ENCODE assay signal across 18 cellular contexts in the genomic region with DNA sequence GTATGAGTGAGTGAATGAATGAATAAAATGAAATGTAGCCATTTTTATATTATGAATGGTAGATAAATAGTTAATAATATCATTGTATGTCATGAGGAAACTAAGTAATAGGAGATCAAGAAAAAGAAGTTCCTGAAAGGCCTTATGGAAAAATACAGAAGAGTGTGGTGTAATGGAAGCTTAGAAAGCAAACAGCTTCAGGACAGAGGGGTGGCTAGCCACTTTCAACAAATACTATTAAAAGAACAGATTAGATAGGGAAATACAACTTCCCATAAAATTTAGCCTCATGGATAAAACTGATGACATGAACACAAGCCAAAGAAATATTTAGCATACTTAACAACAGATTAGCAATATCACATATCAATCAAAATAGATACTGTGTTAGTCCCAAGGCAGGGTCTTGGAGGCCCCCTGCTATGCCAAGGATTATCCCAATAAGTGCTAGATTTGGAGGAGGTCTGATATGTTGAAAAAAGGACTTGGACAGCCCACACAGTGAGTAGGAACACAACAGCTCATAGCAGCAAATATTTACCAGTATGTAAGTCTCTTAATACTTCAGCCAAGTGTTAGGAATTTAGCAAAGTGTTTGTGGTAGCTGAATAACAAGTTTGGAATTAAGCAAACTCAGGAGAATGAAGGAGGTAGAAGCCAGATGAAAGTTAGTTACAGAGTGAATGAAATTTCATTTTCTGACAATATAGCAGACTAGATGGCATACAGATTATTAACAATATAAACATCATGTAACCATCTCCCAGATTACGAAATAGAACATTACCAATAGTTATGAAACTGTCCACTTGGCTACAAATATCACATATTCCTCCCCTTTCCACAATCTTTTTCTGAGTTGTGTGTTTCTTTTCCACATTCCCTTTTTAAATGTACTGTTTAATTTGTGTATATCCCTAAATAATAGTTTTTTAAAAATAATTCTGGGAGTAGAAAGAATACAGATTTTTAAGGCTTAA.
A peak's percentile ranks its signal among the peaks of the same experiment; 100 is the strongest.
DNase-seq lines count a peak whose midpoint lies in the region; ATAC-seq and TF ChIP-seq lines count a peak whose summit lies in the region.
"Had no signal": no experiment of that assay in that cellular context is flagged by ENCODE, and none has a peak within 500 bp of the region (broad histone marks: within the 10 kb centered on the region; RNA-seq: fewer than 3 reads in every experiment).

No MANE protein-coding gene starts in this region.

- H3K9me3 ChIP-seq in PC-3 (ENCODE audit: low read length) (no peaks in the 10 kb centered on the region), fibroblast of lung (ENCODE audit: control insufficient read depth, insufficient read depth, low read depth, low read length) (no peaks in the 10 kb centered on the region), testis (no peaks in the 10 kb centered on the region)
- H3K9me3 ChIP-seq: sigmoid colon had no signal

- H3K4me2 ChIP-seq in PC-3 (ENCODE audit: low read length) (no peak overlapping the region), fibroblast of lung (ENCODE audit: extremely low read depth, insufficient read depth, low read length) (no peak overlapping the region)

- H3K9me3 Mint-ChIP-seq in osteocyte (ENCODE audit: unreplicated experiment): no peaks in the 10 kb centered on the region

- H3K79me2 ChIP-seq in PC-3 (ENCODE audit: low read length): no peaks in the 10 kb centered on the region
- no peaks in the 10 kb centered on the region for H3K79me2 ChIP-seq in fibroblast of lung (ENCODE audit: control insufficient read depth, insufficient read depth, low read length)

- no peak overlapping the region for H3K4me3 Mint-ChIP-seq in osteocyte (ENCODE audit: unreplicated experiment)
- H3K4me3 Mint-ChIP-seq: activated CD4-positive, alpha-beta T cell treated with anti-CD3 and anti-CD28 coated beads for 36 hours; CD4-positive, CD25-positive, alpha-beta regulatory T cell; H9; naive thymus-derived CD8-positive, alpha-beta T cell had no signal

- H3K27me3 Mint-ChIP-seq in osteocyte (ENCODE audit: unreplicated experiment): no peaks in the 10 kb centered on the region
- H3K27me3 Mint-ChIP-seq: activated CD4-positive, alpha-beta T cell treated with anti-CD3 and anti-CD28 coated beads for 36 hours; CD4-positive, CD25-positive, alpha-beta regulatory T cell; naive thymus-derived CD8-positive, alpha-beta T cell had no signal

- POLR2A ChIA-PET in PC-3 (lab: Charles Lee; ENCODE audit: unreplicated experiment): no interaction called here

- H3K4me1 ChIP-seq in PC-3 (ENCODE audit: insufficient read depth, low read length): peaks cover 6% of the 10 kb centered on the region; the same call in 1 of the 2 replicates
- H3K4me1 ChIP-seq in fibroblast of lung (ENCODE audit: control insufficient read depth, extremely low read depth, insufficient read depth, low read length): no peaks in the 10 kb centered on the region
- no peaks in the 10 kb centered on the region for H3K4me1 ChIP-seq in testis
- H3K4me1 ChIP-seq: sigmoid colon had no signal

- H3K36me3 Mint-ChIP-seq in osteocyte (ENCODE audit: unreplicated experiment): peaks cover under 1% of the 10 kb centered on the region
- H3K36me3 Mint-ChIP-seq: CD4-positive, CD25-positive, alpha-beta regulatory T cell; naive thymus-derived CD8-positive, alpha-beta T cell had no signal

- no peaks in the 10 kb centered on the region for H3F3A ChIP-seq in PC-3 (ENCODE audit: low read length, unreplicated experiment)

- TF ChIP-seq CTCF in PC-3 (conservative IDR thresholded peaks at IDR 0.05; ENCODE audit: low read depth, low read length) (no peak), fibroblast of lung (conservative IDR thresholded peaks at IDR 0.05 in 1 of 2, IDR thresholded peaks at IDR 0.05 in 1 of 2; ENCODE audit: low read depth in 1 of 2, low read length in 2 of 2) (no peak), osteocyte (IDR thresholded peaks at IDR 0.05) (no peak), testis (IDR thresholded peaks at IDR 0.05) (no peak)

- CTCF ChIA-PET in PC-3 (lab: Charles Lee): no interaction called here

- H3K27ac ChIP-seq in PC-3 (ENCODE audit: low read length) (no peak overlapping the region), fibroblast of lung (ENCODE audit: insufficient read depth, low read length) (no peak overlapping the region), testis (no peak overlapping the region)

- H3K36me3 ChIP-seq in PC-3 (ENCODE audit: low read depth, low read length) (no peaks in the 10 kb centered on the region), fibroblast of lung (ENCODE audit: control insufficient read depth, insufficient read depth, low read length) (no peaks in the 10 kb centered on the region), testis (ENCODE audit: low read depth, missing control alignments) (no peaks in the 10 kb centered on the region)
- H3K36me3 ChIP-seq: sigmoid colon had no signal

- H4K20me1 ChIP-seq in PC-3 (ENCODE audit: low read length): no peaks in the 10 kb centered on the region
- no peaks in the 10 kb centered on the region for H4K20me1 ChIP-seq in fibroblast of lung (ENCODE audit: control insufficient read depth, extremely low read depth, insufficient read depth, low read length)

- H3K27me3 ChIP-seq in PC-3 (ENCODE audit: low read length) (no peaks in the 10 kb centered on the region), fibroblast of lung (ENCODE audit: control insufficient read depth, insufficient read depth, low read length) (no peaks in the 10 kb centered on the region), testis (no peaks in the 10 kb centered on the region)
- H3K27me3 ChIP-seq: sigmoid colon had no signal

- 51 to 57% methylated on average over 1 of the region's 1 CpG for WGBS in testis, 2 donors

- H3K4me3 ChIP-seq in PC-3 (ENCODE audit: low read length) (no peak overlapping the region), fibroblast of lung (replicated peaks in 1 of 4; ENCODE audit: control extremely low read depth in 1 of 4, insufficient read depth in 1 of 4, low read depth in 3 of 4, low read length in 4 of 4) (no peak overlapping the region), testis (no peak overlapping the region)
- H3K4me3 ChIP-seq: sigmoid colon had no signal

- H3K27ac Mint-ChIP-seq in osteocyte (ENCODE audit: unreplicated experiment): peak overlapping the region; percentile 67
- H3K27ac Mint-ChIP-seq: activated CD4-positive, alpha-beta T cell treated with anti-CD3 and anti-CD28 coated beads for 36 hours; CD4-positive, CD25-positive, alpha-beta regulatory T cell; H9; naive thymus-derived CD8-positive, alpha-beta T cell had no signal

- BruUV-seq in PC-3 (replicated peaks; lab: Mats Ljungman, UMichigan): no TSS peak

- no peak overlapping the region for H3K9ac ChIP-seq in PC-3 (ENCODE audit: low read length)
- H3K9ac ChIP-seq in fibroblast of lung (ENCODE audit: insufficient read depth, low read length): no peak overlapping the region

- no peak overlapping the region for H2AFZ ChIP-seq in PC-3 (ENCODE audit: low read length)
- H2AFZ ChIP-seq in fibroblast of lung (ENCODE audit: low read length): no peak overlapping the region

- intact Hi-C loops in PC-3 (cut with micrococcal nuclease): no loop called here
- intact Hi-C loops in testis (cut with DNase I; ENCODE audit: low total_unique reads): no loop called here

- H3K9me2 ChIP-seq in PC-3 (replicated peaks; ENCODE audit: low read length): no peaks in the 10 kb centered on the region

- peaks cover 31% of the 10 kb centered on the region for H3K4me1 Mint-ChIP-seq in osteocyte (ENCODE audit: unreplicated experiment)
- H3K4me1 Mint-ChIP-seq: activated CD4-positive, alpha-beta T cell treated with anti-CD3 and anti-CD28 coated beads for 36 hours; CD4-positive, CD25-positive, alpha-beta regulatory T cell; H9; naive thymus-derived CD8-positive, alpha-beta T cell had no signal

- peak; percentile 64 for ATAC-seq in PC-3
- ATAC-seq in GM21528 (IDR thresholded peaks at IDR 0.05; ENCODE audit: low FRiP score, unreplicated experiment): no peak
- ATAC-seq: activated CD4-positive, alpha-beta T cell treated with anti-CD3 and anti-CD28 coated beads for 36 hours; naive thymus-derived CD8-positive, alpha-beta T cell; stimulated activated naive CD8-positive, alpha-beta T cell treated with anti-CD3 and anti-CD28 coated beads, Interleukin-15, Interleukin-2, amounts not matched to agents 100 U/mL and 50 U/mL, for 24 hours had no signal

- TF ChIP-seq POLR2A in testis (IDR thresholded peaks at IDR 0.05): no peak

- peak; percentile 81 for DNase-seq in EH (ENCODE audit: low read depth)
- peak; percentile 21 for DNase-seq in PC-3
- peak; percentile 77 to 93 for DNase-seq in fibroblast of lung (ENCODE audit: low read depth in 2 of 2)
- no peak for DNase-seq in osteocyte (ENCODE audit: extremely low spot score, unreplicated experiment)
- no peak for DNase-seq in testis
- DNase-seq in HK-2 (ENCODE audit: unreplicated experiment): no peak
- no peak for DNase-seq in DMS 273 (lab: John Stamatoyannopoulos, UW; ENCODE audit: unreplicated experiment)
- DNase-seq: activated CD4-positive, alpha-beta T cell treated with anti-CD3 and anti-CD28 coated beads for 36 hours; activated T-cell treated with anti-CD3 and anti-CD28 coated beads, Interleukin-2, amount 50 U/mL, for 1 hour; CD4-positive, CD25-positive, alpha-beta regulatory T cell; H9; kidney; naive thymus-derived CD8-positive, alpha-beta T cell; NCI-H1105; sigmoid colon; stimulated activated naive CD8-positive, alpha-beta T cell treated with anti-CD3 and anti-CD28 coated beads, Interleukin-15, Interleukin-2, amounts not matched to agents 100 U/mL and 50 U/mL, for 24 hours; T-helper 2 cell had no signal

Comparison
In these comparisons a context has a peak if more than half of its experiments do, and no peak if none do; other contexts are left out.
1. DNase-seq: peak in EH (single experiment), PC-3 (single experiment) and fibroblast of lung (2 of 2); none in osteocyte (single experiment), testis (single experiment), HK-2 (single experiment) and DMS 273 (single experiment).